ENCODE assay signal across 39 cellular contexts in genomic region chr20:57341657-57342056, GRCh38. TPM values are rescaled to one million over a fixed set of nuclear protein-coding genes. Genes with fewer than 3 reads are reported as not detected.
"Had no signal": no experiment of that assay in that cellular context is flagged by ENCODE, and none has a peak within 500 bp of the region (broad histone marks: within the 10 kb centered on the region; RNA-seq: fewer than 3 reads in every experiment).

No MANE protein-coding gene starts in this region.

- H3K4me3 ChIP-seq: adrenal gland, body of pancreas, breast epithelium had no signal

- H3K27ac ChIP-seq: adrenal gland, body of pancreas, brain microvascular endothelial cell, breast epithelium, WERI-Rb-1 had no signal

- FAIRE-seq: astrocyte, colon, TTC549 had no signal

- H3K36me3 ChIP-seq: adrenal gland, brain microvascular endothelial cell, breast epithelium, WERI-Rb-1 had no signal

- H3K27me3 ChIP-seq: adrenal gland, body of pancreas, breast epithelium had no signal

- DNase-seq: activated CD4-positive, alpha-beta memory T cell treated with anti-CD3 and anti-CD28 coated beads, Interleukin-2, amount 10 ng/mL, durations not matched to agents 7 days and 5 days; activated CD4-positive, alpha-beta T cell treated with anti-CD3 and anti-CD28 coated beads for 1 hour; activated CD4-positive, alpha-beta T cell treated with anti-CD3 and anti-CD28 coated beads for 36 hours; activated CD4-positive, alpha-beta T cell treated with anti-CD3 and anti-CD28 coated beads for 48 hours; activated CD4-positive, alpha-beta T cell treated with anti-CD3 and anti-CD28 coated beads, Interleukin-2, amount 10 ng/mL, durations not matched to agents 7 days and 5 days; activated CD4-positive, alpha-beta T cell treated with anti-CD3 and anti-CD28 coated beads, Interleukin-2, amount 50 U/mL, for 48 hours; activated CD4-positive, CD25-positive, alpha-beta regulatory T cell; activated CD8-positive, alpha-beta memory T cell treated with anti-CD3 and anti-CD28 coated beads for 24 hours; activated CD8-positive, alpha-beta memory T cell treated with anti-CD3 and anti-CD28 coated beads, Interleukin-2, amount 50 U/mL, for 4 hours; activated CD8-positive, alpha-beta T cell treated with anti-CD3 and anti-CD28 coated beads, Interleukin-2, amount 10 ng/mL, durations not matched to agents 7 days and 5 days; activated effector memory CD4-positive, alpha-beta T cell treated with anti-CD3 and anti-CD28 coated beads, Interleukin-2, amount 50 U/mL, for 16 hours; activated gamma-delta T cell treated with Interleukin-2 at 50 U/mL for 16 hours; activated naive CD4-positive, alpha-beta T cell; activated naive CD4-positive, alpha-beta T cell treated with anti-CD3 and anti-CD28 coated beads for 36 hours; activated naive CD4-positive, alpha-beta T cell treated with anti-CD3 and anti-CD28 coated beads, Interleukin-2, amount 50 U/mL, for 16 hours; activated naive CD8-positive, alpha-beta T cell treated with anti-CD3 and anti-CD28 coated beads for 36 hours; activated T-cell treated with anti-CD3 and anti-CD28 coated beads for 4 hours; activated T-cell treated with anti-CD3 and anti-CD28 coated beads, Interleukin-2, amount 50 U/mL, for 1 hour; activated T-cell treated with anti-CD3 and anti-CD28 coated beads, Interleukin-2, amount 50 U/mL, for 4 hours; activated T-cell treated with anti-CD3 and anti-CD28 coated beads, Interleukin-2, amount 50 U/mL, for 72 hours; adrenal gland; amniotic stem cell; aorta; body of pancreas; brain microvascular endothelial cell; central memory CD4-positive, alpha-beta T cell; T-helper 2 cell; T-helper 9 cell; WERI-Rb-1 had no signal

- H3K4me1 ChIP-seq: adrenal gland, body of pancreas, breast epithelium had no signal

- H3K9me3 ChIP-seq: adrenal gland, body of pancreas, breast epithelium had no signal

RNA-seq across cellular contexts. Expression of gene SPO11, which starts 12.1 kb away (rescaled TPM):
- total RNA-seq: activated CD4-positive, alpha-beta memory T cell treated with anti-CD3 and anti-CD28 coated beads, Interleukin-2, amount 10 ng/mL, durations not matched to agents 7 days and 5 days; activated CD4-positive, alpha-beta T cell treated with anti-CD3 and anti-CD28 coated beads for 36 hours; activated CD4-positive, alpha-beta T cell treated with anti-CD3 and anti-CD28 coated beads, Interleukin-2, amount 10 ng/mL, durations not matched to agents 7 days and 5 days; activated CD8-positive, alpha-beta T cell treated with anti-CD3 and anti-CD28 coated beads, Interleukin-2, amount 10 ng/mL, durations not matched to agents 7 days and 5 days; activated naive CD4-positive, alpha-beta T cell treated with anti-CD3 and anti-CD28 coated beads for 36 hours; activated naive CD4-positive, alpha-beta T cell treated with anti-CD3 and anti-CD28 coated beads, Interleukin-2, amount 50 U/mL, for 72 hours; activated naive CD8-positive, alpha-beta T cell treated with anti-CD3 and anti-CD28 coated beads for 36 hours; activated T-cell treated with anti-CD3 and anti-CD28 coated beads, Interleukin-2, amount 50 U/mL, for 4 hours; activated T-cell treated with anti-CD3 and anti-CD28 coated beads, Interleukin-2, amount 50 U/mL, for 72 hours; activated T-helper 1 cell treated with anti-CD3 and anti-CD28 coated beads, Interleukin-12 subunit alpha, Interleukin-12 subunit beta, Interleukin-2, Interleukin-4 antibody, amounts not matched to agents 30 ng/mL and 10 ng/mL and 1 ng/mL, durations not matched to agents 14 hours and 24 hours and 36 hours; activated T-helper 17 cell treated with anti-CD3 and anti-CD28 coated beads, Interleukin-2, amount 50 U/mL, for 72 hours; adrenal gland; aorta; astrocyte; body of pancreas; breast epithelium; cardiac septum; cerebellum; WTC11 had no signal
